ENCODE assay signal across 14 cellular contexts in the genomic region with DNA sequence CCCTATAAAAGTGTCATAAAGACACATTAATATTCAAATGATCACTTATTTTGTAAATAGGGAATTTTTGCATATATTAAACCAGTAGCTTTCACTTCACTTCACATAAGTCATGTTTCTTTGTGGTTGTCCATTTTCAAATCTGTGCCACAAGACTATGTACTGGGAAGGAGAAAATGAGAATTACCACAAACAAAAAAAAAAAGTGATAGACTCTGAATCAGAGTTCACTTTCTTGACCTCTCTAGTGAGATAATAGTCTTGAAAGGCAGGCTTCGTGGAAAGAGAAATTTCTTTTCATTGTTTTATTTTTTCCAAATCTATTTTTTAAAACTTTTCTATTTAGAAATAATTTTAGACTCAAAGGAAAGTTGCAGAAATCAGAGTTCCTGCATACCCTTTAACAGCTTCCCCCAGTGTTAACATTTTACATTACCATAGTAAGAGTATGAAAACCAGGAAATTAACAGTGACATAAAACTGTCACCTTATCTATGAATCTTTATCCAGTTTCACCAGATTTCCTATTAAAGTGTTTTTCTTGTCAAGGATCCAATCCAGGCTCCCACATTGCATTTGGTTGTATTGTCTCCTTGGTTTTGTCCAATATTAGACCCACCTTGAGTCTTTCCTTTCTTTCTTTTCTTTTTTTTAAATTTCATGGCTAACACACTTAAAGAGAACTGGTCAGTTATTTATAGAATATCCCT.
"Had no signal": no experiment of that assay in that cellular context is flagged by ENCODE, and none has a peak within 500 bp of the region (broad histone marks: within the 10 kb centered on the region; RNA-seq: fewer than 3 reads in every experiment).

No MANE protein-coding gene starts in this region.

- DNase-seq: activated effector memory CD4-positive, alpha-beta T cell treated with anti-CD3 and anti-CD28 coated beads, Interleukin-2, amount 50 U/mL, for 16 hours; activated T-cell treated with anti-CD3 and anti-CD28 coated beads, Interleukin-2, amount 50 U/mL, for 4 hours; amniotic stem cell; cerebellar nuclear complex; dorsolateral prefrontal cortex; kidney; midbrain; pancreas; stimulated activated naive CD4-positive, alpha-beta T cell; substantia nigra; trophoblast cell had no signal

- H3K9me3 ChIP-seq: pancreas had no signal

- H3K27ac ChIP-seq: dorsolateral prefrontal cortex, neural progenitor cell, pancreas, right atrium auricular region had no signal

- H3K9ac ChIP-seq: neural progenitor cell had no signal

- H3K4me3 ChIP-seq: dorsolateral prefrontal cortex, neural progenitor cell, pancreas, right atrium auricular region had no signal

- FAIRE-seq: frontal cortex, kidney, pancreas had no signal

- H3K4me1 ChIP-seq: neural progenitor cell, pancreas, right atrium auricular region had no signal

- H3K36me3 ChIP-seq: neural progenitor cell, pancreas, right atrium auricular region had no signal

- H3K4me2 ChIP-seq: neural progenitor cell had no signal

- H2AFZ ChIP-seq: neural progenitor cell had no signal

- H3K27me3 ChIP-seq: dorsolateral prefrontal cortex, neural progenitor cell, pancreas, right atrium auricular region had no signal
